In the genomic region with DNA sequence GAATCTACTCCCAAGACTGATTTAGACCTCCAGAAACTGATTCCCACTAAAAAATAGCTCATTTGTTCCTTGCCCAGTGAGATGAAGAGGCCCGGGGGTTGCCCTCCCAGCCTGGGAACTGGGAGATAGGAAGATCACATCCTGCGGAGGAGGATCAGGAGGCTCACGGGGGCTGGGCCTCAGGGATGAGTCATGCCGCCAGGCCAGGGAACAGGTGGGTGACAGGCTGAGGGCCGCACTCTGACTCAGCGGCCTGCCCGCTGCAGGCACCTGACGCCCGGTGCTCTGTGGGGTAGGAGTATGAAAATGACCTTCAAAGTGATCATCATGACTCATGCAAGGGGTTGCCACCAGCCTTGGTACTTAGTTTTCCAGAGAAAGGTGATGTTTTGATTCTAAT, we compare ENCODE assay signal across 8 cellular contexts.
DNase-seq lines count a peak whose midpoint lies in the region; ATAC-seq, FAIRE-seq and TF ChIP-seq lines count a peak whose summit lies in the region.

No MANE protein-coding gene starts in this region.

- no CpG with 5 or more reads among the region's 9 CpGs for WGBS in H9 (ENCODE audit: extremely low coverage, insufficient read length, low lambda C conversion rate)

- no peak for TF ChIP-seq POLR2A in GM12891 (IDR thresholded peaks at IDR 0.05; ENCODE audit: low read depth, low read length)

- no peak overlapping the region for H3K4me2 ChIP-seq in H9 (ENCODE audit: insufficient read depth, insufficient read length, low read length)

- peak; percentile 31 for ATAC-seq in effector memory CD8-positive, alpha-beta T cell (replicated peaks)
- peak; percentile 96 for ATAC-seq in stimulated activated naive CD8-positive, alpha-beta T cell treated with anti-CD3 and anti-CD28 coated beads, Interleukin-15, amount 100 ng/mL, for 72 hours

- H3K14ac ChIP-seq in H9 (ENCODE audit: insufficient read depth, low read length): no peak overlapping the region

- H3K4me3 Mint-ChIP-seq in H9: no peak overlapping the region
- H3K4me3 Mint-ChIP-seq in effector memory CD8-positive, alpha-beta T cell: no peak overlapping the region
- H3K4me3 Mint-ChIP-seq in stimulated activated naive CD8-positive, alpha-beta T cell treated with anti-CD3 and anti-CD28 coated beads, Interleukin-15, amount 100 ng/mL, for 72 hours: peak overlapping the region; percentile 16 to 17

- no peak overlapping the region for H3K18ac ChIP-seq in H9 (ENCODE audit: insufficient read length, low read depth, low read length)

- H3K27me3 ChIP-seq in H9 (ENCODE audit: insufficient read depth, low read length): no peaks in the 10 kb centered on the region

- no peak overlapping the region for H2BK120ac ChIP-seq in H9 (ENCODE audit: low read depth, low read length, poor library complexity, severe bottlenecking)

- no peaks in the 10 kb centered on the region for H3K9me3 ChIP-seq in H9 (ENCODE audit: control insufficient read depth, low read depth, low read length)

- no peak overlapping the region for H3T11ph ChIP-seq in H9 (ENCODE audit: low read length)

- no peak overlapping the region for H2BK12ac ChIP-seq in H9 (ENCODE audit: insufficient read length, low read depth, low read length)

- peaks cover 6% of the 10 kb centered on the region for H3K27me3 Mint-ChIP-seq in H9 (ENCODE audit: low read depth)
- H3K27me3 Mint-ChIP-seq in effector memory CD8-positive, alpha-beta T cell: peaks cover 23 to 44% of the 10 kb centered on the region in 2 donors
- no peaks in the 10 kb centered on the region for H3K27me3 Mint-ChIP-seq in stimulated activated naive CD8-positive, alpha-beta T cell treated with anti-CD3 and anti-CD28 coated beads, Interleukin-15, amount 100 ng/mL, for 72 hours

- H3K9me3 Mint-ChIP-seq in H9: no peaks in the 10 kb centered on the region
- H3K9me3 Mint-ChIP-seq in effector memory CD8-positive, alpha-beta T cell: no peaks in the 10 kb centered on the region
- no peaks in the 10 kb centered on the region for H3K9me3 Mint-ChIP-seq in stimulated activated naive CD8-positive, alpha-beta T cell treated with anti-CD3 and anti-CD28 coated beads, Interleukin-15, amount 100 ng/mL, for 72 hours

- H3K27ac ChIP-seq in H9 (ENCODE audit: insufficient read length, low read depth, low read length): no peak overlapping the region

- H4K8ac ChIP-seq in H9 (replicated peaks; ENCODE audit: insufficient read length, low read depth, low read length): no peak overlapping the region

- H3K4ac ChIP-seq in H9 (ENCODE audit: low read depth, low read length): no peak overlapping the region

- no peak overlapping the region for H2BK20ac ChIP-seq in H9 (ENCODE audit: low read depth, low read length, poor library complexity, severe bottlenecking)

- H2AK5ac ChIP-seq in H9 (ENCODE audit: insufficient read length, low read length): no peak overlapping the region

- no peaks in the 10 kb centered on the region for H3K79me1 ChIP-seq in H9 (ENCODE audit: insufficient read depth, low read depth, low read length, poor library complexity, severe bottlenecking)

- H3K27ac Mint-ChIP-seq in H9: peak overlapping the region in 1 of 3 experiments; percentile 70; a peak in 2 of 7 replicates
- no peak overlapping the region for H3K27ac Mint-ChIP-seq in effector memory CD8-positive, alpha-beta T cell
- H3K27ac Mint-ChIP-seq in stimulated activated naive CD8-positive, alpha-beta T cell treated with anti-CD3 and anti-CD28 coated beads, Interleukin-15, amount 100 ng/mL, for 72 hours: peak overlapping the region; percentile 40 to 67

- no peaks in the 10 kb centered on the region for H3K4me1 ChIP-seq in H9 (ENCODE audit: insufficient read depth, low read length)

- peaks cover 5 to 9% of the 10 kb centered on the region in 2 experiments for H3K4me1 Mint-ChIP-seq in H9
- no peaks in the 10 kb centered on the region for H3K4me1 Mint-ChIP-seq in effector memory CD8-positive, alpha-beta T cell (ENCODE audit: low read depth in 2 of 2)
- peaks cover 47% of the 10 kb centered on the region for H3K4me1 Mint-ChIP-seq in stimulated activated naive CD8-positive, alpha-beta T cell treated with anti-CD3 and anti-CD28 coated beads, Interleukin-15, amount 100 ng/mL, for 72 hours

- H3K23ac ChIP-seq in H9 (ENCODE audit: insufficient read length, low read depth, low read length): no peak overlapping the region

- H3K23me2 ChIP-seq in H9 (ENCODE audit: insufficient read length, low read depth, low read length, poor library complexity, severe bottlenecking): no peaks in the 10 kb centered on the region

- no peak overlapping the region for H3K56ac ChIP-seq in H9 (ENCODE audit: insufficient read length, low read depth, low read length)

- peak; percentile 76 for FAIRE-seq in GM12891 (lab: Jason Lieb, UNC)

- H4K5ac ChIP-seq in H9 (ENCODE audit: insufficient read length, low read depth, low read length): no peak overlapping the region

- H4K20me1 ChIP-seq in H9 (ENCODE audit: control insufficient read depth, insufficient read depth, insufficient read length): no peaks in the 10 kb centered on the region

- no peak overlapping the region for H3K9ac ChIP-seq in H9 (ENCODE audit: extremely low read depth, insufficient read length, low read length)

- no peaks in the 10 kb centered on the region for H3K36me3 Mint-ChIP-seq in H9 (ENCODE audit: insufficient read depth in 1 of 3, low read depth in 3 of 3)
- no peaks in the 10 kb centered on the region for H3K36me3 Mint-ChIP-seq in effector memory CD8-positive, alpha-beta T cell (ENCODE audit: insufficient read depth)

- H2BK5ac ChIP-seq in H9 (ENCODE audit: insufficient read length, low read length): no peak overlapping the region

- no peak overlapping the region for H2AFZ ChIP-seq in H9 (ENCODE audit: low read length)

- no peak overlapping the region for H2BK15ac ChIP-seq in H9 (ENCODE audit: low read depth, low read length)

- no peak for TF ChIP-seq CTCF in H9 (conservative IDR thresholded peaks at IDR 0.05)

- H3K79me2 ChIP-seq in H9 (ENCODE audit: insufficient read depth, low read length): no peaks in the 10 kb centered on the region

- H4K91ac ChIP-seq in H9 (ENCODE audit: insufficient read length, low read depth, low read length): no peak overlapping the region

- DNase-seq in GM12891 (ENCODE audit: insufficient read length, low spot score) (peak; percentile 42), H9 (peak; percentile 90), RPMI7951 (ENCODE audit: low read depth) (peak; percentile 32), NCI-H2107 (lab: John Stamatoyannopoulos, UW) (no peak), DMS153 treated with DMSO at 0.1 percent for 48 hours (lab: John Stamatoyannopoulos, UW; ENCODE audit: unreplicated experiment) (no peak)
- no peak for DNase-seq in effector memory CD8-positive, alpha-beta T cell
- peak; percentile 54 to 73 for DNase-seq in stimulated activated naive CD8-positive, alpha-beta T cell treated with anti-CD3 and anti-CD28 coated beads, Interleukin-15, amount 100 ng/mL, for 72 hours
- no peak for DNase-seq in effector CD8-positive, alpha-beta T cell (lab: John Stamatoyannopoulos, UW)

TF ChIP-seq in GM12891, 5 proteins besides CTCF, POLR2A, EP300 and RAD21:
- TF ChIP-seq POU2F2 (IDR thresholded peaks at IDR 0.05; ENCODE audit: low read depth, low read length) (0 out of 2 replicates have a peak, but pooled peaks have one; percentile 20), POLR2AphosphoS5 (IDR thresholded peaks at IDR 0.05; ENCODE audit: low read depth, low read length) (no peak)

Comparison
In these comparisons a context has a peak if more than half of its experiments do, and no peak if none do; other contexts are left out.
1. DNase-seq: peak in GM12891 (single experiment), H9 (single experiment), RPMI7951 (single experiment) and stimulated activated naive CD8-positive, alpha-beta T cell treated with anti-CD3 and anti-CD28 coated beads, Interleukin-15, amount 100 ng/mL, for 72 hours (2 of 2); none in effector memory CD8-positive, alpha-beta T cell (0 of 3), effector CD8-positive, alpha-beta T cell (single experiment), NCI-H2107 (single experiment) and DMS153 treated with DMSO at 0.1 percent for 48 hours (single experiment).
2. H3K27ac Mint-ChIP-seq: peak in stimulated activated naive CD8-positive, alpha-beta T cell treated with anti-CD3 and anti-CD28 coated beads, Interleukin-15, amount 100 ng/mL, for 72 hours (2 of 2); none in effector memory CD8-positive, alpha-beta T cell (0 of 2).
3. H3K4me3 Mint-ChIP-seq: peak in stimulated activated naive CD8-positive, alpha-beta T cell treated with anti-CD3 and anti-CD28 coated beads, Interleukin-15, amount 100 ng/mL, for 72 hours (2 of 2); none in H9 (0 of 2) and effector memory CD8-positive, alpha-beta T cell (0 of 2).